In genomic region chr10:99429521-99430095, GRCh38 we compare ENCODE assay signal across 8 cellular contexts. TPM values are rescaled to one million over a fixed set of nuclear protein-coding genes. Genes with fewer than 3 reads are reported as not detected.
A peak's percentile ranks its signal among the peaks of the same experiment; 100 is the strongest.
DNase-seq lines count a peak whose midpoint lies in the region; ATAC-seq and TF ChIP-seq lines count a peak whose summit lies in the region.

No MANE protein-coding gene starts in this region.

- H4K20me1 ChIP-seq in fibroblast of lung (ENCODE audit: control insufficient read depth, extremely low read depth, insufficient read depth, low read length): no peaks in the 10 kb centered on the region

- H3K9me3 ChIP-seq in RWPE2 (ENCODE audit: severe bottlenecking): no peaks in the 10 kb centered on the region
- no peaks in the 10 kb centered on the region for H3K9me3 ChIP-seq in fibroblast of lung (ENCODE audit: control insufficient read depth, insufficient read depth, low read depth, low read length)

- ATAC-seq in RWPE2 (ENCODE audit: low read depth) (no peak), omental fat pad (ENCODE audit: low FRiP score) (no peak), GM21515 (IDR thresholded peaks at IDR 0.05; ENCODE audit: unreplicated experiment) (no peak)

- peak overlapping the region; percentile 98 for H2AFZ ChIP-seq in fibroblast of lung (ENCODE audit: low read length)

- peaks cover 11% of the 10 kb centered on the region for H3K79me2 ChIP-seq in fibroblast of lung (ENCODE audit: control insufficient read depth, insufficient read depth, low read length)

- DNase-seq in RWPE2 (ENCODE audit: low spot score) (no peak), fibroblast of lung (ENCODE audit: low read depth in 2 of 2) (no peak), retinal pigment epithelial cell (ENCODE audit: low read depth) (no peak), MV-4-11 (lab: John Stamatoyannopoulos, UW) (no peak), omental fat pad (ENCODE audit: low spot score) (no peak), cerebellum (ENCODE audit: low spot score) (no peak)

- H3K36me3 ChIP-seq in RWPE2 (ENCODE audit: low read depth) (peaks cover 24% of the 10 kb centered on the region), fibroblast of lung (ENCODE audit: control insufficient read depth, insufficient read depth, low read length) (no peaks in the 10 kb centered on the region)

- no peak overlapping the region for H3K9ac ChIP-seq in fibroblast of lung (ENCODE audit: insufficient read depth, low read length)

- H3K27ac ChIP-seq in RWPE2 (ENCODE audit: poor library complexity, severe bottlenecking) (peak overlapping the region; percentile 82), fibroblast of lung (ENCODE audit: insufficient read depth, low read length) (no peak overlapping the region)

- H3K27me3 ChIP-seq in RWPE2 (ENCODE audit: insufficient read depth, poor library complexity, severe bottlenecking) (no peaks in the 10 kb centered on the region), fibroblast of lung (ENCODE audit: control insufficient read depth, insufficient read depth, low read length) (no peaks in the 10 kb centered on the region)

- TF ChIP-seq CTCF in GM12875 (IDR thresholded peaks at IDR 0.05; ENCODE audit: borderline replicate concordance, insufficient read depth, low read depth, low read length) (no peak), RWPE2 (IDR thresholded peaks at IDR 0.05; ENCODE audit: poor library complexity, severe bottlenecking) (no peak), fibroblast of lung (conservative IDR thresholded peaks at IDR 0.05 in 1 of 2, IDR thresholded peaks at IDR 0.05 in 1 of 2; ENCODE audit: low read depth in 1 of 2, low read length in 2 of 2) (no peak), retinal pigment epithelial cell (conservative IDR thresholded peaks at IDR 0.05; ENCODE audit: low read depth, low read length) (no peak), omental fat pad (IDR thresholded peaks at IDR 0.05) (no peak)

- H3K4me3 ChIP-seq in GM12875 (ENCODE audit: low read depth, low read length): peak overlapping the region; percentile 70
- peak overlapping the region; percentile 86 for H3K4me3 ChIP-seq in RWPE2 (ENCODE audit: severe bottlenecking)
- H3K4me3 ChIP-seq in fibroblast of lung (replicated peaks in 1 of 4; ENCODE audit: control extremely low read depth in 1 of 4, insufficient read depth in 1 of 4, low read depth in 3 of 4, low read length in 4 of 4): peak overlapping the region; percentile 92 to 100 (median 98)
- peak overlapping the region; percentile 100 for H3K4me3 ChIP-seq in retinal pigment epithelial cell (ENCODE audit: low read length)

- peaks cover 5% of the 10 kb centered on the region for H3K4me1 ChIP-seq in RWPE2 (ENCODE audit: insufficient read depth, poor library complexity, severe bottlenecking)
- H3K4me1 ChIP-seq in fibroblast of lung (ENCODE audit: control insufficient read depth, extremely low read depth, insufficient read depth, low read length): no peaks in the 10 kb centered on the region

- peak overlapping the region; percentile 93 for H3K4me2 ChIP-seq in fibroblast of lung (ENCODE audit: extremely low read depth, insufficient read depth, low read length)

RNA-seq across cellular contexts. Expression of gene GOT1, which starts 0.8 kb away (rescaled TPM):
- total RNA-seq in fibroblast of lung (31.8 and 52.2 TPM in 2 replicates), omental fat pad (10 to 100 TPM in 3 of 4 donors, 1 to 10 TPM in 1; 10.0 to 18.1 (median 14.5) TPM), cerebellum (23.4 TPM)
- polyA plus RNA-seq in fibroblast of lung: 20.8 and 30.2 TPM in 2 replicates
- polyA plus RNA-seq in fibroblast of lung (2012): 20.0 and 28.4 TPM in 2 replicates
- polyA minus RNA-seq in fibroblast of lung (ENCODE audit: low replicate concordance): 11.5 and 12.5 TPM in 2 replicates
